ENCODE assay signal across 8 cellular contexts in the genomic region with DNA sequence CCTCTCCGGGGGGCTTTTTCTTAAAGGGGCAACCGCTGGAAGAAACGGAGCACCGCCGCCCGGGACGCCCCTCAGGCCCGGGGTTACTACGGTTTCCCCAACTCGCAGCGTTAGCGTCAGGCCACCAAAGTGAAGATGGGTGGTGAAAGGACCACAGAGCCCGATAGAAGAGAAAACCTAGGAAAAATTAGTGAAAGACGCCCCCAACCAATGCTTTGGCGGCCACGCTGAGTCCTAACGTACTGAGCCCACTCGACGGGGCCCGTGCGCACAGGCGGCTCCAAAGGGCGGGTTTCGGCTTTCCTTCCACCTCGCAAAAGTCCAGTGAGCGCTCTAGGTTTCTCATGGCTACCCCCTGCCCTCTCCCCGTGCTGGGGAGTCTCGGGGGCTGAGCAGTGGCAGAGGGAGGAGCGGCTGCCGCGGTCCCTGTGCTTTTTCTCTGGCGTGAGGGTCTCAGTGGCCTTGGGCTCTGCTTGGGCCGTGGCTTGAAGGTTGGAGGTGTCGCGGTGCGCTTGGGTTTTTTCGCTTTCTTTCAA. TPM values are rescaled to one million over a fixed set of nuclear protein-coding genes. Genes with fewer than 3 reads are reported as not detected.
DNase-seq lines count a peak whose midpoint lies in the region; ATAC-seq, FAIRE-seq and TF ChIP-seq lines count a peak whose summit lies in the region.

No MANE protein-coding gene starts in this region.

- peak overlapping the region; percentile 49 to 66 (median 58) for H3K4me3 ChIP-seq in endothelial cell of umbilical vein (replicated peaks in 1 of 3; ENCODE audit: insufficient read depth in 1 of 3, low read depth in 1 of 3, low read length in 3 of 3)
- peak overlapping the region; percentile 80 for H3K4me3 ChIP-seq in neural cell (ENCODE audit: low read length)

- DNase-seq in activated CD4-positive, alpha-beta T cell treated with anti-CD3 and anti-CD28 coated beads for 4 hours: peak; percentile 40 to 52
- DNase-seq in activated CD4-positive, alpha-beta T cell treated with anti-CD3 and anti-CD28 coated beads for 48 hours: no peak
- no peak for DNase-seq in endothelial cell of umbilical vein (ENCODE audit: low read depth, low spot score)
- no peak for DNase-seq in mucosa of gallbladder (ENCODE audit: low spot score)
- DNase-seq in epidermal melanocyte (ENCODE audit: insufficient read length, low spot score): no peak

- peaks cover 3% of the 10 kb centered on the region for H3K4me1 ChIP-seq in endothelial cell of umbilical vein (ENCODE audit: control insufficient read depth, extremely low read depth, insufficient read depth, low read length)

- no peak overlapping the region for H2AFZ ChIP-seq in endothelial cell of umbilical vein (ENCODE audit: low read depth, low read length)
- H2AFZ ChIP-seq in neural cell (ENCODE audit: low read depth, low read length): peak overlapping the region; percentile 30

- peak; percentile 15 for ATAC-seq in HG02943 (IDR thresholded peaks at IDR 0.05; ENCODE audit: low read depth, unreplicated experiment)

- peaks cover 3% of the 10 kb centered on the region for H3K27me3 Mint-ChIP-seq in T-helper 1 cell treated with Interleukin-12 subunit alpha and Interleukin-12 subunit beta and Interleukin-4 antibody, amounts not matched to agents 30 μg/mL and 1 μg/mL, for 36 hours (ENCODE audit: low read depth)

- TF ChIP-seq CTCF in endothelial cell of umbilical vein (IDR thresholded peaks at IDR 0.05; ENCODE audit: extremely low read depth in 1 of 2, insufficient read depth in 1 of 2, low read depth in 1 of 2, low read length in 2 of 2): no peak
- no peak for TF ChIP-seq CTCF in neural cell (IDR thresholded peaks at IDR 0.05; ENCODE audit: poor library complexity, severe bottlenecking)

- TF ChIP-seq POLR2A in endothelial cell of umbilical vein (IDR thresholded peaks at IDR 0.05; ENCODE audit: low read depth, low read length): peak; percentile 48

- no peaks in the 10 kb centered on the region for H3F3A ChIP-seq in neural cell (ENCODE audit: insufficient read depth, low read length, poor library complexity, severe bottlenecking)

- intact Hi-C loops in endothelial cell of umbilical vein (cut with micrococcal nuclease): loop anchor here (1.0 to 2.0 kb wide), 5 partner anchors 12 to 102 kb away; a partner anchor contains a TSS

- peak overlapping the region; percentile 99 for H3K27ac Mint-ChIP-seq in T-helper 1 cell treated with Interleukin-12 subunit alpha and Interleukin-12 subunit beta and Interleukin-4 antibody, amounts not matched to agents 30 μg/mL and 1 μg/mL, for 36 hours

- no peaks in the 10 kb centered on the region for H3K9me2 ChIP-seq in neural cell (ENCODE audit: insufficient read depth, low read length)

- CTCF ChIA-PET in endothelial cell of umbilical vein (lab: Charles Lee): interaction anchor here (1.0 to 1.6 kb wide), 3 partner anchors 12 to 20 kb away, joined by 3 to 6 read pairs (median 4); a partner anchor contains a TSS

- H3K27me3 ChIP-seq in endothelial cell of umbilical vein (ENCODE audit: control insufficient read depth in 2 of 2, insufficient read depth in 2 of 2, low read length in 2 of 2) (no peaks in the 10 kb centered on the region), neural cell (ENCODE audit: insufficient read depth, low read depth, low read length) (no peaks in the 10 kb centered on the region)

- no peak for TF ChIP-seq EP300 in neural cell (conservative IDR thresholded peaks at IDR 0.05; ENCODE audit: poor library complexity, severe bottlenecking)

- peak overlapping the region; percentile 91 for H3K9ac ChIP-seq in endothelial cell of umbilical vein (replicated peaks; ENCODE audit: extremely low read depth, insufficient read depth, low read length)
- H3K9ac ChIP-seq in neural cell (ENCODE audit: low read length): peak overlapping the region; percentile 100

- dilution Hi-C loops in endothelial cell of umbilical vein (cut with MboI; ENCODE audit: extremely low pct_ligation_motif_present, low sequenced_read_pairs): no loop called here

- H3K4me2 ChIP-seq in endothelial cell of umbilical vein (ENCODE audit: insufficient read depth, low read length): peak overlapping the region; percentile 73
- H3K4me2 ChIP-seq in neural cell (ENCODE audit: low read length): peak overlapping the region; percentile 86

- H4K20me1 ChIP-seq in endothelial cell of umbilical vein (replicated peaks; ENCODE audit: control insufficient read depth, extremely low read depth, insufficient read depth, low read length) (no peaks in the 10 kb centered on the region), neural cell (ENCODE audit: insufficient read depth) (no peaks in the 10 kb centered on the region)

- H3K9me1 ChIP-seq in endothelial cell of umbilical vein (replicated peaks; ENCODE audit: control insufficient read depth, extremely low read depth, insufficient read depth, low read length): no peaks in the 10 kb centered on the region

- peak overlapping the region; percentile 90 for H3K4me3 Mint-ChIP-seq in T-helper 1 cell treated with Interleukin-12 subunit alpha and Interleukin-12 subunit beta and Interleukin-4 antibody, amounts not matched to agents 30 μg/mL and 1 μg/mL, for 36 hours

- H3K79me2 ChIP-seq in endothelial cell of umbilical vein (ENCODE audit: control insufficient read depth, insufficient read depth, low read length): peaks cover 8% of the 10 kb centered on the region
- peaks cover 21% of the 10 kb centered on the region for H3K79me2 ChIP-seq in neural cell (replicated peaks; ENCODE audit: insufficient read depth, low read length)

- H3K27ac ChIP-seq in endothelial cell of umbilical vein (ENCODE audit: insufficient read depth, low read depth, low read length) (peak overlapping the region; percentile 95), neural cell (ENCODE audit: low read length) (peak overlapping the region; percentile 100)

- H3K36me3 Mint-ChIP-seq in T-helper 1 cell treated with Interleukin-12 subunit alpha and Interleukin-12 subunit beta and Interleukin-4 antibody, amounts not matched to agents 30 μg/mL and 1 μg/mL, for 36 hours (ENCODE audit: low read depth): peaks cover 5% of the 10 kb centered on the region

- no peak for FAIRE-seq in endothelial cell of umbilical vein (lab: Jason Lieb, UNC)

- no peak for TF ChIP-seq RAD21 in neural cell (conservative IDR thresholded peaks at IDR 0.05)

- BruUV-seq in endothelial cell of umbilical vein (replicated peaks; lab: Mats Ljungman, UMichigan): TSS peak; percentile 65

- no peaks in the 10 kb centered on the region for H3K9me3 ChIP-seq in endothelial cell of umbilical vein (replicated peaks; ENCODE audit: control insufficient read depth, insufficient read depth, low read length)
- no peaks in the 10 kb centered on the region for H3K9me3 ChIP-seq in neural cell (ENCODE audit: low read length)

- no peaks in the 10 kb centered on the region for H3K9me3 Mint-ChIP-seq in T-helper 1 cell treated with Interleukin-12 subunit alpha and Interleukin-12 subunit beta and Interleukin-4 antibody, amounts not matched to agents 30 μg/mL and 1 μg/mL, for 36 hours

- no peaks in the 10 kb centered on the region for H3K36me3 ChIP-seq in endothelial cell of umbilical vein (ENCODE audit: control insufficient read depth in 2 of 2, extremely low read depth in 1 of 2, insufficient read depth in 2 of 2, low read length in 2 of 2)
- no peaks in the 10 kb centered on the region for H3K36me3 ChIP-seq in neural cell (ENCODE audit: insufficient read depth, low read length)

- POLR2A ChIA-PET in endothelial cell of umbilical vein (lab: Charles Lee): interaction anchor here (1.0 to 1.6 kb wide), 3 partner anchors 10 to 41 kb away, joined by 3 to 9 read pairs (median 4); a partner anchor contains a TSS

- H3K4me1 Mint-ChIP-seq in T-helper 1 cell treated with Interleukin-12 subunit alpha and Interleukin-12 subunit beta and Interleukin-4 antibody, amounts not matched to agents 30 μg/mL and 1 μg/mL, for 36 hours (ENCODE audit: low read depth): peaks cover 23% of the 10 kb centered on the region

TF ChIP-seq in endothelial cell of umbilical vein, 7 proteins besides CTCF, POLR2A, EP300 and RAD21 (continues in another document):
- TF ChIP-seq GATA2 (IDR thresholded peaks at IDR 0.05; ENCODE audit: insufficient read depth, insufficient read length, low read depth, low read length) (no peak), POLR2AphosphoS5 (IDR thresholded peaks at IDR 0.05; ENCODE audit: insufficient read depth, low read depth, low read length) (no peak)

TF ChIP-seq in neural cell, 6 proteins besides CTCF, POLR2A, EP300 and RAD21 (continues in another document):
- TF ChIP-seq TAF1 (IDR thresholded peaks at IDR 0.05; ENCODE audit: low read depth): no peak

RNA-seq across cellular contexts. Expression of a gene that starts 12.2 kb away (rescaled TPM):
- total RNA-seq in endothelial cell of umbilical vein (40.3 and 44.4 TPM in 2 replicates), mucosa of gallbladder (44.5 TPM)
- polyA plus RNA-seq in endothelial cell of umbilical vein (9.3 and 10.2 TPM in 2 replicates), neural cell (7.1 and 11.3 TPM in 2 replicates)
- 8.2 and 9.2 TPM in 2 replicates for polyA plus RNA-seq in endothelial cell of umbilical vein (2011; cell fraction: cytosol; rRNA removed)
- polyA plus RNA-seq in endothelial cell of umbilical vein (2011; cell fraction: nucleus; rRNA removed): 27.3 and 28.5 TPM in 2 replicates
- 27.0 and 32.0 TPM in 2 replicates for polyA plus RNA-seq in endothelial cell of umbilical vein (2012)
- polyA minus RNA-seq in endothelial cell of umbilical vein (36.2 and 36.8 TPM in 2 replicates), neural cell (92.5 and 106 TPM in 2 replicates)
- 17.7 TPM for polyA minus RNA-seq in endothelial cell of umbilical vein (2011; cell fraction: cytosol; rRNA and poly(A)+ RNA removed)
- 28.4 and 37.8 TPM in 2 replicates for polyA minus RNA-seq in endothelial cell of umbilical vein (2011; cell fraction: nucleus; rRNA and poly(A)+ RNA removed)

RNA-seq across cellular contexts. Expression of a gene that starts 27.8 kb away (rescaled TPM):
- 1.4 and 1.8 TPM in 2 replicates for total RNA-seq in endothelial cell of umbilical vein
- 0.64 and 0.92 TPM in 2 replicates for polyA plus RNA-seq in endothelial cell of umbilical vein
- polyA plus RNA-seq in endothelial cell of umbilical vein (2011; cell fraction: cytosol; rRNA removed): 1.8 and 2.2 TPM in 2 replicates
- 0.90 and 1.3 TPM in 2 replicates for polyA plus RNA-seq in endothelial cell of umbilical vein (2011; cell fraction: nucleus; rRNA removed)
- 3.3 and 8.5 TPM in 2 replicates for polyA plus RNA-seq in endothelial cell of umbilical vein (2012)
- polyA minus RNA-seq in endothelial cell of umbilical vein: 0.24 and 0.70 TPM in 2 replicates
- polyA minus RNA-seq in endothelial cell of umbilical vein (2011; cell fraction: cytosol; rRNA and poly(A)+ RNA removed): 2.8 TPM
- polyA minus RNA-seq in endothelial cell of umbilical vein (2011; cell fraction: nucleus; rRNA and poly(A)+ RNA removed): 0.29 and 0.48 TPM in 2 replicates
- 3.9 and 6.1 TPM in 2 replicates for polyA plus RNA-seq in neural cell
- polyA minus RNA-seq in neural cell: 1.6 and 1.7 TPM in 2 replicates
- 2.0 TPM for total RNA-seq in mucosa of gallbladder

Comparison
In these comparisons a context has a peak if more than half of its experiments do, and no peak if none do; other contexts are left out.
1. DNase-seq: peak in activated CD4-positive, alpha-beta T cell treated with anti-CD3 and anti-CD28 coated beads for 4 hours (2 of 2); none in activated CD4-positive, alpha-beta T cell treated with anti-CD3 and anti-CD28 coated beads for 48 hours (single experiment), endothelial cell of umbilical vein (single experiment), mucosa of gallbladder (single experiment) and epidermal melanocyte (single experiment).